In the genomic region with DNA sequence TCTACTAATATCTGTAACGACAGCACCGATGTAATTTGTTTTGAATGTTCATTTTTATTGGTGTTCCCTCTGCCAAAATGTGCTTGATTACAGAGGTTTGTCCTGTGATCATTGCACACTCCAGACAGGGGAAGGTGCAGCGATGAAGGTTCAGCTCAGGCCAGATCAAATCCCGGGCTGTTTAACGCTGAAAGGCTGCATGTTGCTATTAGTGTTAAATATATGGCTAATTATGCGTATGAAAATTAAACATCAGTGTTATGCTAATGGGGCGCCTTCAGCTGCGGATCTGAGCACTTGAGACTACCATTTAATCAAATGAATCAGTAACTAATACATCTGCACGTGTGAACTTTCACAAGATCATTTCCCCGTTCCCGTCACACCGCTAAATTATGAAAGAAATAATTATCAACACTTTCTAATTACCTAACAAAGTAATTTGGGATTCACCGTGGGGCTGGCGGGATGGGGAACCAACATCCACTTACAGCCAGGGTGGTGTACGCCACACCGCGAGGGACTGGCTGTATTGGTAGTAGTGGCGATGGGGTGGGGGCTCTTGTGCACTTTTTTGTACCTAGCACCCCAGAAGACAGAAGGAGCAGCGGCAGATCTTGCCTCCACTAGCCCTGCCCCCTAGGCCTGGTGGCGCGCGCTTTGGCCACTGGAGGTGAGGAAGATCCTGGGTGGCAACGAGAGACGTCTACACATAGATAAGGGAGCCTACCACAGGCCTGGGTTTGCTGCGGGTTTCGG, we compare ENCODE assay signal across 8 cellular contexts. TPM values are rescaled to one million over a fixed set of nuclear protein-coding genes. Genes with fewer than 3 reads are reported as not detected.
DNase-seq lines count a peak whose midpoint lies in the region; ATAC-seq, FAIRE-seq and TF ChIP-seq lines count a peak whose summit lies in the region.

No MANE protein-coding gene starts in this region.

- no peak overlapping the region for H2BK20ac ChIP-seq in H1 (ENCODE audit: low read length)

- H3K36me3 ChIP-seq in H1 (ENCODE audit: control insufficient read depth in 2 of 4, insufficient read depth in 4 of 4, low read length in 3 of 4) (no peaks in the 10 kb centered on the region), right atrium auricular region (no peaks in the 10 kb centered on the region)

- no peak for ATAC-seq in stimulated activated effector memory CD8-positive, alpha-beta T cell treated with anti-CD3 and anti-CD28 coated beads, Interleukin-12 subunit alpha, Interleukin-12 subunit beta, amount 100 ng/mL, for 72 hours
- no peak for ATAC-seq in GM21447 (IDR thresholded peaks at IDR 0.05; ENCODE audit: unreplicated experiment)
- no peak for ATAC-seq in activated CD4-positive, CD25-positive, alpha-beta regulatory T cell treated with anti-CD3 and anti-CD28 coated beads, Interleukin-2, amount 50 U/mL, for 24 hours

- no peak overlapping the region for H3K9ac ChIP-seq in H1 (replicated peaks in 1 of 4; ENCODE audit: extremely low read depth in 1 of 4, low read depth in 3 of 4, low read length in 3 of 4)

- no peak overlapping the region for H3K23ac ChIP-seq in H1 (ENCODE audit: insufficient read length)

- peaks cover 2% of the 10 kb centered on the region for H3K36me3 Mint-ChIP-seq in activated naive CD4-positive, alpha-beta T cell treated with anti-CD3 and anti-CD28 coated beads for 36 hours (ENCODE audit: low read depth)
- peaks cover 53% of the 10 kb centered on the region for H3K36me3 Mint-ChIP-seq in stimulated activated effector memory CD8-positive, alpha-beta T cell treated with anti-CD3 and anti-CD28 coated beads, Interleukin-12 subunit alpha, Interleukin-12 subunit beta, amount 100 ng/mL, for 72 hours

- peaks cover 2% of the 10 kb centered on the region for H3K9me3 Mint-ChIP-seq in activated naive CD4-positive, alpha-beta T cell treated with anti-CD3 and anti-CD28 coated beads for 36 hours
- H3K9me3 Mint-ChIP-seq in stimulated activated effector memory CD8-positive, alpha-beta T cell treated with anti-CD3 and anti-CD28 coated beads, Interleukin-12 subunit alpha, Interleukin-12 subunit beta, amount 100 ng/mL, for 72 hours: no peaks in the 10 kb centered on the region

- TF ChIP-seq POLR2A in H1 (IDR thresholded peaks at IDR 0.05; ENCODE audit: control extremely low read depth in 1 of 2, low read depth in 2 of 2, low read length in 2 of 2): no peak

- no peak for TF ChIP-seq CTCF in H1 (IDR thresholded peaks at IDR 0.05; ENCODE audit: control extremely low read depth in 1 of 3, insufficient read depth in 1 of 3, low read depth in 1 of 3, low read length in 3 of 3)
- TF ChIP-seq CTCF in right atrium auricular region (IDR thresholded peaks at IDR 0.05): no peak

- peak overlapping the region; percentile 48; the same call in 1 of the 2 replicates for H3K18ac ChIP-seq in H1 (ENCODE audit: extremely low read depth, low read length)

- H2BK15ac ChIP-seq in H1 (ENCODE audit: low read length): 0 out of 2 replicates have a peak overlapping the region, but pooled peaks have one; percentile 46

- no peaks in the 10 kb centered on the region for H3K79me2 ChIP-seq in H1 (ENCODE audit: control insufficient read depth in 1 of 2, insufficient read depth in 2 of 2, low read length in 2 of 2)

- H3K14ac ChIP-seq in H1 (ENCODE audit: insufficient read length): no peak overlapping the region

- TF ChIP-seq EP300 in H1 (IDR thresholded peaks at IDR 0.05; ENCODE audit: borderline replicate concordance in 1 of 2, low read depth in 2 of 2, low read length in 2 of 2): no peak

- peaks cover 90 to 100% (median 99%) of the 10 kb centered on the region in 4 experiments for H3K27me3 ChIP-seq in H1 (replicated peaks in 1 of 4; ENCODE audit: control insufficient read depth in 3 of 4, extremely low read depth in 1 of 4, insufficient read depth in 3 of 4, low read length in 3 of 4)
- peaks cover 86 to 90% of the 10 kb centered on the region in 2 donors for H3K27me3 ChIP-seq in right atrium auricular region

- H3K4me3 ChIP-seq in H1 (ENCODE audit: extremely low read depth in 1 of 4, insufficient read depth in 2 of 4, low read depth in 3 of 4, low read length in 4 of 4) (peak overlapping the region in 3 of 4 experiments; percentile 47 to 66 (median 59); a peak in 7 of 8 replicates), right atrium auricular region (peak overlapping the region in 1 of 2 donors; percentile 49)

- H3K27ac Mint-ChIP-seq in activated naive CD4-positive, alpha-beta T cell treated with anti-CD3 and anti-CD28 coated beads for 36 hours: no peak overlapping the region
- no peak overlapping the region for H3K27ac Mint-ChIP-seq in stimulated activated effector memory CD8-positive, alpha-beta T cell treated with anti-CD3 and anti-CD28 coated beads, Interleukin-12 subunit alpha, Interleukin-12 subunit beta, amount 100 ng/mL, for 72 hours

- H3K9me3 ChIP-seq in H1 (ENCODE audit: insufficient read depth in 2 of 2, low read depth in 1 of 2, low read length in 1 of 2) (no peaks in the 10 kb centered on the region), right atrium auricular region (no peaks in the 10 kb centered on the region)

- peaks cover 20 to 42% of the 10 kb centered on the region in 2 experiments for H4K20me1 ChIP-seq in H1 (replicated peaks in 1 of 2; ENCODE audit: control insufficient read depth in 1 of 2, insufficient read depth in 2 of 2, low read length in 2 of 2)

- H2BK120ac ChIP-seq in H1 (replicated peaks; ENCODE audit: low read depth, low read length): no peak overlapping the region

- CTCF ChIA-PET in activated naive CD4-positive, alpha-beta T cell treated with anti-CD3 and anti-CD28 coated beads for 36 hours (lab: Charles Lee): interaction anchor here (0.7 to 1.3 kb wide), 4 partner anchors 8 to 505 kb away, joined by 3 to 7 read pairs (median 5); partner anchors contain the start of gene DLX2
- CTCF ChIA-PET in H1 (lab: Charles Lee; ENCODE audit: partially characterized antibody): interaction anchor here (1.0 to 4.1 kb wide), 3 partner anchors 12 to 22 kb away, joined by 3 to 25 read pairs (median 19); partner anchors contain the start of gene DLX2

- peaks cover 2 to 61% (median 31%) of the 10 kb centered on the region in 4 experiments for H3K4me1 ChIP-seq in H1 (replicated peaks in 1 of 4; ENCODE audit: control insufficient read depth in 3 of 4, insufficient read depth in 4 of 4, low read length in 3 of 4)
- H3K4me1 ChIP-seq in right atrium auricular region: peaks cover 0 to 45% of the 10 kb centered on the region in 2 donors

- no peak overlapping the region for H3K4ac ChIP-seq in H1 (replicated peaks; ENCODE audit: insufficient read length, low read depth, low read length)

- POLR2A ChIA-PET in H1 (lab: Charles Lee; ENCODE audit: partially characterized antibody): interaction anchor here (1.0 to 14.0 kb wide), 2 partner anchors 9 to 18 kb away, joined by 4 to 184 read pairs; partner anchors contain the start of gene DLX2

- no peak for TF ChIP-seq RAD21 in H1 (IDR thresholded peaks at IDR 0.05 in 1 of 2, conservative IDR thresholded peaks at IDR 0.05 in 1 of 2; ENCODE audit: low read depth in 2 of 2, low read length in 2 of 2)

- H3K27me3 Mint-ChIP-seq in activated naive CD4-positive, alpha-beta T cell treated with anti-CD3 and anti-CD28 coated beads for 36 hours (ENCODE audit: low read depth): peaks cover 95% of the 10 kb centered on the region

- no peak overlapping the region for H4K5ac ChIP-seq in H1 (ENCODE audit: insufficient read length, low read depth, low read length)

- H2AFZ ChIP-seq in H1 (ENCODE audit: low read length): no peak overlapping the region; the same call in 1 of the 2 replicates

- H3K4me3 Mint-ChIP-seq in activated naive CD4-positive, alpha-beta T cell treated with anti-CD3 and anti-CD28 coated beads for 36 hours: peak overlapping the region; percentile 71
- H3K4me3 Mint-ChIP-seq in stimulated activated effector memory CD8-positive, alpha-beta T cell treated with anti-CD3 and anti-CD28 coated beads, Interleukin-12 subunit alpha, Interleukin-12 subunit beta, amount 100 ng/mL, for 72 hours: peak overlapping the region; percentile 77

- H3K79me1 ChIP-seq in H1 (ENCODE audit: low read depth, low read length): no peaks in the 10 kb centered on the region

- no peak overlapping the region for H3K56ac ChIP-seq in H1 (replicated peaks; ENCODE audit: insufficient read length, low read depth, low read length)

- H3K4me1 Mint-ChIP-seq in activated naive CD4-positive, alpha-beta T cell treated with anti-CD3 and anti-CD28 coated beads for 36 hours (ENCODE audit: low read depth): peaks cover 63% of the 10 kb centered on the region
- peaks cover 64% of the 10 kb centered on the region for H3K4me1 Mint-ChIP-seq in stimulated activated effector memory CD8-positive, alpha-beta T cell treated with anti-CD3 and anti-CD28 coated beads, Interleukin-12 subunit alpha, Interleukin-12 subunit beta, amount 100 ng/mL, for 72 hours

- H2AK5ac ChIP-seq in H1 (ENCODE audit: low read depth, low read length): 0 out of 2 replicates have a peak overlapping the region, but pooled peaks have one; percentile 40

- H3K4me2 ChIP-seq in H1 (ENCODE audit: insufficient read depth in 1 of 2, low read depth in 2 of 2, low read length in 2 of 2): peak overlapping the region; percentile 78 to 84

- 3% methylated on average over 26 of the region's 26 CpGs; no CpG with 5 or more reads in 1 of the 2 experiments for WGBS in H1 (ENCODE audit: extremely low coverage in 1 of 2, insufficient coverage in 1 of 2, insufficient read length in 1 of 2, insufficient replicate concordance in 2 of 2, low coverage in 1 of 2, low lambda C conversion rate in 2 of 2, missing lambda C conversion rate in 1 of 2), 2 experiments

- DNase-seq in activated naive CD4-positive, alpha-beta T cell treated with anti-CD3 and anti-CD28 coated beads for 36 hours: no peak
- DNase-seq in activated naive CD4-positive, alpha-beta T cell treated with Interleukin-2 at 50 U/mL for 16 hours: no peak
- DNase-seq in NCI-H526 treated with DMSO at 0.1 percent for 48 hours (lab: John Stamatoyannopoulos, UW): peak; percentile 68
- peak in 1 of 2 experiments; percentile 72 for DNase-seq in H1 (ENCODE audit: low read depth in 1 of 2, low spot score in 2 of 2)
- peak in 1 of 2 donors; percentile 57 for DNase-seq in stimulated activated effector memory CD8-positive, alpha-beta T cell treated with anti-CD3 and anti-CD28 coated beads, Interleukin-12 subunit alpha, Interleukin-12 subunit beta, amount 100 ng/mL, for 72 hours (ENCODE audit: low spot score in 2 of 2)
- no peak for DNase-seq in right atrium auricular region (ENCODE audit: low spot score)

- H2BK12ac ChIP-seq in H1 (ENCODE audit: low read depth, low read length): peak overlapping the region; percentile 55; the same call in 1 of the 2 replicates

- peaks cover 14% of the 10 kb centered on the region; the same call in 1 of the 2 replicates for H3K23me2 ChIP-seq in H1 (ENCODE audit: low read depth, low read length)

- no peak overlapping the region for H4K8ac ChIP-seq in H1 (ENCODE audit: extremely low read depth, insufficient read depth, low read length)

- no peak for FAIRE-seq in H1 (lab: Jason Lieb, UNC)

- no peak overlapping the region for H4K91ac ChIP-seq in H1 (replicated peaks; ENCODE audit: insufficient read length, low read length)

- H2BK5ac ChIP-seq in H1 (ENCODE audit: low read depth, low read length): no peak overlapping the region; the same call in 1 of the 2 replicates

- intact Hi-C loops in activated naive CD4-positive, alpha-beta T cell treated with anti-CD3 and anti-CD28 coated beads for 36 hours (cut with micrococcal nuclease): no loop called here

- H3K27ac ChIP-seq in H1 (ENCODE audit: low read depth, low read length) (no peak overlapping the region), right atrium auricular region (no peak overlapping the region)

RNA-seq across cellular contexts. Expression of gene DLX1, which starts 1.4 kb away (rescaled TPM):
- not detected for total RNA-seq in activated naive CD4-positive, alpha-beta T cell treated with anti-CD3 and anti-CD28 coated beads for 36 hours
- total RNA-seq in H1 (2021; fragmentation: NEBNext Ultra II Directional; extraction: Animal tissue kit (Norgen Biotek cat#: 25700)): not detected in 2 replicates
- 0.05 and 0.11 TPM in 2 replicates for polyA plus RNA-seq in H1 (2011; rRNA removed)
- polyA plus RNA-seq in H1 (2011; cell fraction: cytosol; rRNA removed): 0.08 TPM
- polyA plus RNA-seq in H1 (2011; cell fraction: nucleus; rRNA removed): 0.07 TPM
- polyA plus RNA-seq in H1 (2012, experiment 1 of 2): not detected in 4 replicates
- polyA plus RNA-seq in H1 (2012, experiment 2 of 2): not detected
- 0.04 TPM for polyA plus RNA-seq in H1 (2013, experiment 1 of 2)
- 0.22 TPM for polyA plus RNA-seq in H1 (2013, experiment 2 of 2)
- polyA minus RNA-seq in H1 (2011; rRNA and poly(A)+ RNA removed): 0.19 TPM in 1 of 2 replicates, not detected in the other
- not detected for polyA minus RNA-seq in H1 (2011; cell fraction: cytosol; rRNA and poly(A)+ RNA removed)
- polyA minus RNA-seq in H1 (2011; cell fraction: nucleus; rRNA and poly(A)+ RNA removed): not detected
- not detected for total RNA-seq in right atrium auricular region

RNA-seq across cellular contexts. Expression of gene DLX2, which starts 18.8 kb away (rescaled TPM):
- not detected for total RNA-seq in activated naive CD4-positive, alpha-beta T cell treated with anti-CD3 and anti-CD28 coated beads for 36 hours
- 0.13 and 0.45 TPM in 2 replicates for total RNA-seq in H1 (2021; fragmentation: NEBNext Ultra II Directional; extraction: Animal tissue kit (Norgen Biotek cat#: 25700))
- polyA plus RNA-seq in H1 (2011; rRNA removed): 0.05 TPM in 1 of 2 replicates, not detected in the other
- polyA plus RNA-seq in H1 (2011; cell fraction: cytosol; rRNA removed): not detected
- polyA plus RNA-seq in H1 (2011; cell fraction: nucleus; rRNA removed): 0.56 TPM
- polyA plus RNA-seq in H1 (2012, experiment 1 of 2): 0.11 TPM in 1 of 4 replicates, not detected in the others
- polyA plus RNA-seq in H1 (2012, experiment 2 of 2): not detected
- polyA plus RNA-seq in H1 (2013, experiment 1 of 2): 0.06 TPM
- 0.06 TPM for polyA plus RNA-seq in H1 (2013, experiment 2 of 2)
- polyA minus RNA-seq in H1 (2011; rRNA and poly(A)+ RNA removed): not detected in 2 replicates
- not detected for polyA minus RNA-seq in H1 (2011; cell fraction: cytosol; rRNA and poly(A)+ RNA removed)
- 0.50 TPM for polyA minus RNA-seq in H1 (2011; cell fraction: nucleus; rRNA and poly(A)+ RNA removed)
- total RNA-seq in right atrium auricular region: not detected
